Comparison of ENCODE assay signal across 2 cellular contexts in genomic region chr6:43847741-43848630, GRCh38.
A peak's percentile ranks its signal among the peaks of the same experiment; 100 is the strongest.
TF ChIP-seq lines count a peak whose summit lies in the region.

No MANE protein-coding gene starts in this region.

TF ChIP-seq in IMR-90, 13 proteins besides CTCF, POLR2A, EP300 and RAD21:
- TF ChIP-seq RCOR1 (IDR thresholded peaks at IDR 0.05; ENCODE audit: insufficient replicate concordance, low read length) (no peak), CEBPB (IDR thresholded peaks at IDR 0.05; ENCODE audit: low read depth, low read length) (no peak), NFE2L2 (IDR thresholded peaks at IDR 0.05; ENCODE audit: low read depth, low read length) (no peak), SMC3 (IDR thresholded peaks at IDR 0.05; ENCODE audit: low read depth, low read length) (no peak), MAFK (IDR thresholded peaks at IDR 0.05; ENCODE audit: low read depth, low read length) (peak; percentile 53; the same call in 1 of the 2 replicates), BHLHE40 (IDR thresholded peaks at IDR 0.05; ENCODE audit: low read depth, low read length) (no peak)
- TF ChIP-seq, protein P1, sequence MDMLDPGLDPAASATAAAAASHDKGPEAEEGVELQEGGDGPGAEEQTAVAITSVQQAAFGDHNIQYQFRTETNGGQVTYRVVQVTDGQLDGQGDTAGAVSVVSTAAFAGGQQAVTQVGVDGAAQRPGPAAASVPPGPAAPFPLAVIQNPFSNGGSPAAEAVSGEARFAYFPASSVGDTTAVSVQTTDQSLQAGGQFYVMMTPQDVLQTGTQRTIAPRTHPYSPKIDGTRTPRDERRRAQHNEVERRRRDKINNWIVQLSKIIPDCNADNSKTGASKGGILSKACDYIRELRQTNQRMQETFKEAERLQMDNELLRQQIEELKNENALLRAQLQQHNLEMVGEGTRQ (IDR thresholded peaks at IDR 0.05; ENCODE audit: low read depth, low read length): no peak

TF ChIP-seq in K562, 482 proteins besides CTCF, POLR2A, EP300 and RAD21:
- TF ChIP-seq ETV1 (tag; conservative IDR thresholded peaks at IDR 0.05; ENCODE audit: low read depth) (peak; percentile 23; the same call in 1 of the 2 replicates), RCOR1 (IDR thresholded peaks at IDR 0.05; ENCODE audit: borderline replicate concordance in 1 of 2, low read depth in 2 of 2, low read length in 2 of 2) (0 out of 4 replicates have a peak, but pooled peaks of 1 of the 2 experiments have one; percentile 24), ZNF655 (CRISPR knock-in tag; IDR thresholded peaks at IDR 0.05) (no peak), EGR1 (conservative IDR thresholded peaks at IDR 0.05) (peak; percentile 46), DPF2 (IDR thresholded peaks at IDR 0.05) (no peak), RBM39 (optimal IDR thresholded peaks at IDR 0.05; ENCODE audit: low read depth, low read length) (no peak), CAMTA2 (CRISPR knock-in tag; conservative IDR thresholded peaks at IDR 0.05) (no peak), OTX1 (CRISPR knock-in tag; IDR thresholded peaks at IDR 0.05) (0 out of 2 replicates have a peak, but pooled peaks have one; percentile 15)
- TF ChIP-seq, protein P2, sequence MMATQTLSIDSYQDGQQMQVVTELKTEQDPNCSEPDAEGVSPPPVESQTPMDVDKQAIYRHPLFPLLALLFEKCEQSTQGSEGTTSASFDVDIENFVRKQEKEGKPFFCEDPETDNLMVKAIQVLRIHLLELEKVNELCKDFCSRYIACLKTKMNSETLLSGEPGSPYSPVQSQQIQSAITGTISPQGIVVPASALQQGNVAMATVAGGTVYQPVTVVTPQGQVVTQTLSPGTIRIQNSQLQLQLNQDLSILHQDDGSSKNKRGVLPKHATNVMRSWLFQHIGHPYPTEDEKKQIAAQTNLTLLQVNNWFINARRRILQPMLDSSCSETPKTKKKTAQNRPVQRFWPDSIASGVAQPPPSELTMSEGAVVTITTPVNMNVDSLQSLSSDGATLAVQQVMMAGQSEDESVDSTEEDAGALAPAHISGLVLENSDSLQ (IDR thresholded peaks at IDR 0.05): 0 out of 2 replicates have a peak, but pooled peaks have one; percentile 13
